ENCODE assay signal across 20 cellular contexts in genomic region chrX:103431316-103431715, GRCh38. TPM values are rescaled to one million over a fixed set of nuclear protein-coding genes. Genes with fewer than 3 reads are reported as not detected.
DNase-seq lines count a peak whose midpoint lies in the region; ATAC-seq, FAIRE-seq and TF ChIP-seq lines count a peak whose summit lies in the region.
"Had no signal": no experiment of that assay in that cellular context is flagged by ENCODE, and none has a peak within 500 bp of the region (broad histone marks: within the 10 kb centered on the region; RNA-seq: fewer than 3 reads in every experiment).

No MANE protein-coding gene starts in this region.

- BruUV-seq in PC-3 (replicated peaks; lab: Mats Ljungman, UMichigan) = no TSS peak

- no peak overlapping the region for H3K18ac ChIP-seq in mesenchymal stem cell (ENCODE audit: low read depth in 1 of 2, low read length in 2 of 2)

- H2BK12ac ChIP-seq in mesenchymal stem cell (ENCODE audit: low read length in 2 of 2) = no peak overlapping the region

- intact Hi-C loops in PC-3 (cut with micrococcal nuclease) (no loop called here), colonic mucosa (cut with DNase I) (no loop called here), kidney (cut with DNase I) (no loop called here)

- H3K79me2 ChIP-seq in GM23248 (ENCODE audit: insufficient read depth) = no peaks in the 10 kb centered on the region
- no peaks in the 10 kb centered on the region for H3K79me2 ChIP-seq in PC-3 (ENCODE audit: low read length)

- no peaks in the 10 kb centered on the region for H3K9me3 ChIP-seq in GM23248 (ENCODE audit: low read depth)
- no peaks in the 10 kb centered on the region for H3K9me3 ChIP-seq in PC-3 (ENCODE audit: low read length)
- no peaks in the 10 kb centered on the region for H3K9me3 ChIP-seq in colonic mucosa
- no peaks in the 10 kb centered on the region for H3K9me3 ChIP-seq in mesenchymal stem cell (ENCODE audit: control insufficient read depth, low read length)
- no peaks in the 10 kb centered on the region for H3K9me3 ChIP-seq in kidney (ENCODE audit: control insufficient read depth in 1 of 2, low read length in 2 of 2)
- H3K9me3 ChIP-seq: SK-N-SH, transverse colon had no signal

- TF ChIP-seq CTCF in PC-3 (conservative IDR thresholded peaks at IDR 0.05; ENCODE audit: low read depth, low read length) (no peak), colonic mucosa (IDR thresholded peaks at IDR 0.05) (no peak), kidney (IDR thresholded peaks at IDR 0.05; ENCODE audit: borderline replicate concordance, extremely low read depth, insufficient read depth) (no peak)

- no peak overlapping the region for H3K4ac ChIP-seq in mesenchymal stem cell (ENCODE audit: low read depth in 1 of 2, low read length in 2 of 2)

- no peak overlapping the region for H2AK5ac ChIP-seq in mesenchymal stem cell (ENCODE audit: low read length, severe bottlenecking)

- H4K20me1 ChIP-seq in GM23248 (ENCODE audit: insufficient read depth) (no peaks in the 10 kb centered on the region), PC-3 (ENCODE audit: low read length) (no peaks in the 10 kb centered on the region)

- no peak overlapping the region for H3K9ac ChIP-seq in GM23248
- H3K9ac ChIP-seq in PC-3 (ENCODE audit: low read length) = no peak overlapping the region
- no peak overlapping the region for H3K9ac ChIP-seq in colonic mucosa (ENCODE audit: low read depth in 2 of 2, low read length in 2 of 2)
- H3K9ac ChIP-seq in mesenchymal stem cell (ENCODE audit: low read length) = no peak overlapping the region
- H3K9ac ChIP-seq in kidney (ENCODE audit: low read length in 2 of 2) = no peak overlapping the region
- H3K9ac ChIP-seq: SK-N-SH had no signal

- H3K4me1 ChIP-seq in GM23248 (ENCODE audit: insufficient read depth) (0 out of 2 replicates have a peak, but pooled peaks cover 4% of the 10 kb centered on the region), PC-3 (ENCODE audit: insufficient read depth, low read length) (no peaks in the 10 kb centered on the region), colonic mucosa (no peaks in the 10 kb centered on the region), mesenchymal stem cell (ENCODE audit: control insufficient read depth, insufficient read depth, low read depth, low read length) (no peaks in the 10 kb centered on the region), kidney (ENCODE audit: control insufficient read depth in 1 of 2, insufficient read depth in 1 of 2, low read depth in 1 of 2, low read length in 2 of 2) (no peaks in the 10 kb centered on the region)
- H3K4me1 ChIP-seq: transverse colon had no signal

- H3K4me2 ChIP-seq in GM23248 (ENCODE audit: unreplicated experiment) (peak overlapping the region; percentile 48), PC-3 (ENCODE audit: low read length) (no peak overlapping the region), mesenchymal stem cell (ENCODE audit: low read length, poor library complexity, severe bottlenecking) (no peak overlapping the region)
- H3K4me2 ChIP-seq: SK-N-SH had no signal

- H3K4me3 ChIP-seq in GM23248 (no peak overlapping the region), PC-3 (ENCODE audit: low read length) (no peak overlapping the region), colonic mucosa (no peak overlapping the region), mesenchymal stem cell (ENCODE audit: insufficient read depth in 1 of 2, low read depth in 1 of 2, low read length in 2 of 2) (no peak overlapping the region), kidney (ENCODE audit: low read length in 2 of 2) (no peak overlapping the region)
- H3K4me3 ChIP-seq: lung, transverse colon had no signal

- in situ Hi-C loops in GM23248 (cut with MboI) = no loop called here

- POLR2A ChIA-PET in PC-3 (lab: Charles Lee; ENCODE audit: unreplicated experiment) = no interaction called here

- no peak overlapping the region for H3K14ac ChIP-seq in mesenchymal stem cell (ENCODE audit: low read length in 2 of 2)

- no peak overlapping the region for H4K91ac ChIP-seq in mesenchymal stem cell (ENCODE audit: low read length)

- no peaks in the 10 kb centered on the region for H3K79me1 ChIP-seq in mesenchymal stem cell (replicated peaks; ENCODE audit: low read length, poor library complexity, severe bottlenecking)

- H2BK5ac ChIP-seq in mesenchymal stem cell (ENCODE audit: low read depth, low read length, poor library complexity, severe bottlenecking) = no peak overlapping the region

- ATAC-seq in PC-3 (no peak), GM19463 (IDR thresholded peaks at IDR 0.05; ENCODE audit: unreplicated experiment) (no peak)
- ATAC-seq: naive thymus-derived CD4-positive, alpha-beta T cell had no signal

- CTCF ChIA-PET in PC-3 (lab: Charles Lee) = no interaction called here

- H2AFZ ChIP-seq in GM23248 (no peak overlapping the region), PC-3 (ENCODE audit: low read length) (no peak overlapping the region), mesenchymal stem cell (ENCODE audit: low read depth, low read length) (no peak overlapping the region)

- no peak overlapping the region for H2BK15ac ChIP-seq in mesenchymal stem cell (ENCODE audit: low read depth, poor library complexity, severe bottlenecking)

- H3K23ac ChIP-seq in mesenchymal stem cell (ENCODE audit: low read length in 2 of 2) = no peak overlapping the region

- H3K36me3 ChIP-seq in GM23248 (ENCODE audit: low read depth) = no peaks in the 10 kb centered on the region
- no peaks in the 10 kb centered on the region for H3K36me3 ChIP-seq in PC-3 (ENCODE audit: low read depth, low read length)
- H3K36me3 ChIP-seq in colonic mucosa = no peaks in the 10 kb centered on the region
- H3K36me3 ChIP-seq in mesenchymal stem cell (ENCODE audit: control insufficient read depth in 1 of 2, insufficient read depth in 2 of 2, low read depth in 1 of 2, low read length in 2 of 2) = no peaks in the 10 kb centered on the region
- H3K36me3 ChIP-seq in kidney (ENCODE audit: control insufficient read depth in 1 of 2, insufficient read depth in 2 of 2, low read length in 2 of 2) = no peaks in the 10 kb centered on the region
- H3K36me3 ChIP-seq: transverse colon had no signal

- no peak overlapping the region for H3K27ac ChIP-seq in GM23248
- H3K27ac ChIP-seq in PC-3 (ENCODE audit: low read length) = no peak overlapping the region
- no peak overlapping the region for H3K27ac ChIP-seq in colonic mucosa
- no peak overlapping the region for H3K27ac ChIP-seq in mesenchymal stem cell (ENCODE audit: low read length, poor library complexity, severe bottlenecking)
- H3K27ac ChIP-seq in kidney (ENCODE audit: low read depth in 2 of 2, low read length in 2 of 2) = no peak overlapping the region
- H3K27ac ChIP-seq: transverse colon had no signal

- 69 to 91% methylated on average over 5 to 7 of the region's 7 CpGs for WGBS in GM23248 (ENCODE audit: low coverage in 1 of 2, low lambda C conversion rate in 2 of 2, missing lambda C conversion rate in 2 of 2), 2 experiments
- 21% methylated on average over 7 of the region's 7 CpGs for WGBS in mesenchymal stem cell

- peak; percentile 44 for DNase-seq in GM23248
- peak; percentile 21 for DNase-seq in PC-3
- DNase-seq in colonic mucosa = peak; percentile 23
- peak; percentile 61 for DNase-seq in mesenchymal stem cell
- DNase-seq in NCI-H2227 treated with DMSO at 0.1 percent for 48 hours (lab: John Stamatoyannopoulos, UW) = no peak
- no peak for DNase-seq in NCI-H446 (lab: John Stamatoyannopoulos, UW)
- no peak for DNase-seq in kidney
- DNase-seq: activated CD4-positive, alpha-beta T cell treated with anti-CD3 and anti-CD28 coated beads for 4 hours; activated naive CD8-positive, alpha-beta T cell treated with anti-CD3 and anti-CD28 coated beads, Interleukin-2, amount 10 ng/mL, durations not matched to agents 7 days and 5 days; CD4-positive, alpha-beta memory T cell; immature natural killer cell; naive thymus-derived CD4-positive, alpha-beta T cell; NCI-H1930; NCI-H510A; NK-92 treated with Interleukin-12 subunit alpha and Interleukin-12 subunit beta, amount 100 ng/mL, for 24 hours; SK-N-SH; T1000; transverse colon had no signal

- no peaks in the 10 kb centered on the region for H3K27me3 ChIP-seq in GM23248 (replicated peaks; ENCODE audit: insufficient read depth)
- H3K27me3 ChIP-seq in PC-3 (ENCODE audit: low read length) = no peaks in the 10 kb centered on the region
- H3K27me3 ChIP-seq in colonic mucosa = no peaks in the 10 kb centered on the region
- peaks cover 0 to 6% of the 10 kb centered on the region in 2 experiments for H3K27me3 ChIP-seq in mesenchymal stem cell (ENCODE audit: control insufficient read depth in 1 of 2, insufficient read depth in 1 of 2, low read length in 2 of 2)
- H3K27me3 ChIP-seq: transverse colon had no signal

- no peak overlapping the region for H2BK120ac ChIP-seq in mesenchymal stem cell (ENCODE audit: low read depth, low read length)

- H3F3A ChIP-seq in GM23248 (ENCODE audit: insufficient read depth) (no peaks in the 10 kb centered on the region), PC-3 (ENCODE audit: low read length, unreplicated experiment) (no peaks in the 10 kb centered on the region)

- no peak overlapping the region for H4K8ac ChIP-seq in mesenchymal stem cell (ENCODE audit: low read length)

- FAIRE-seq in kidney (lab: Jason Lieb, UNC) = no peak

- H3K9me2 ChIP-seq in GM23248 (ENCODE audit: insufficient read depth) (no peaks in the 10 kb centered on the region), PC-3 (replicated peaks; ENCODE audit: low read length) (no peaks in the 10 kb centered on the region)
- H3K9me2 ChIP-seq: SK-N-SH had no signal

RNA-seq across cellular contexts. Expression of gene BEX3, which starts 55.0 kb away (rescaled TPM):
- 129 and 154 TPM in 2 replicates for total RNA-seq in GM23248 (2014; rRNA removed; shearing (Covaris generic))
- polyA plus RNA-seq in GM23248 (2016; fragmentation: Nextera tagmentation; extraction: Ambion mirVana) = 300 and 313 TPM in 2 replicates
- total RNA-seq in PC-3 (2014; rRNA removed) = 130 and 146 TPM in 2 replicates
- 10 to 100 TPM; 33.7 to 44.9 TPM for total RNA-seq in colonic mucosa
- 431 TPM for polyA plus RNA-seq in mesenchymal stem cell (2013, experiment 1 of 2)
- polyA plus RNA-seq in mesenchymal stem cell (2013, experiment 2 of 2) = 447 TPM
- total RNA-seq in kidney = 131 TPM
- polyA plus RNA-seq in kidney (ENCODE audit: insufficient read depth, low read depth, low replicate concordance) = 458 TPM

Comparison
In these comparisons a context has a peak if more than half of its experiments do, and no peak if none do; other contexts are left out.
1. DNase-seq: peak in GM23248 (single experiment), PC-3 (single experiment), colonic mucosa (single experiment) and mesenchymal stem cell (single experiment); none in NCI-H2227 treated with DMSO at 0.1 percent for 48 hours (single experiment), NCI-H446 (0 of 2) and kidney (single experiment).